1 cellular context compared by ENCODE assay signal in the genomic region with DNA sequence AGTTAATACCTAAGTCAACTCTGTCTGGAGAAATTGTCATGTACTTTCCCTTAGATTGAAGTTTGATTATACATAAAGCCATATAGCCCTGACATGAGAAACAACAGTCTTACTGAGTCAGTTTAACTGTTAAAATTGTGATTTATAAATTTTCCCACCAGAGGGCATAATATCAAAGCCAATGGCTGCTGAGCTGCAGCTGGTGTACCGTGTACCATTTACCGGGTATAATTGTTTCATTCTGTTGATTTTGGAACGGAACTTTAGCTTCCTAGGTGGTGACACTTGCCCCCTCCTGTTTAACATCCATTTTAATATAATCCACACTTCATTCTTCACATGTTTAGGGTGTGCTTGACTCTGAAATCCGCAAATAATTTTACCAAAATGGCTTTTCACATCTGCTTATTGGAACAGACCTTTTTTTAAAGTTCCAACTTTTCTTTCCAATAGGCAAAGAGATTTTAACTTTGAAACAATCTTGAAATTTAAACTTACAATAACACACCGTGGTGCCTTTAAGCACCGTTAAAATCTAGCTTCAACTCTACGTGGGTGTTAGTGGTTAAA.
TF ChIP-seq lines count a peak whose summit lies in the region.

No MANE protein-coding gene starts in this region.

TF ChIP-seq in Ishikawa, 13 proteins besides CTCF, POLR2A, EP300 and RAD21 (continued from another document):
- TF ChIP-seq FOXM1 (IDR thresholded peaks at IDR 0.05; ENCODE audit: borderline replicate concordance, low read depth) (no peak), ZBTB7A (IDR thresholded peaks at IDR 0.05; ENCODE audit: low read depth) (no peak), EGR1 (IDR thresholded peaks at IDR 0.05) (no peak), CREB1 (IDR thresholded peaks at IDR 0.05; ENCODE audit: low read depth) (no peak), TEAD4 (IDR thresholded peaks at IDR 0.05) (no peak), YY1 (IDR thresholded peaks at IDR 0.05; ENCODE audit: low read depth) (no peak), NFIC (IDR thresholded peaks at IDR 0.05) (no peak), CEBPB (IDR thresholded peaks at IDR 0.05) (no peak)
- TF ChIP-seq, protein P1, sequence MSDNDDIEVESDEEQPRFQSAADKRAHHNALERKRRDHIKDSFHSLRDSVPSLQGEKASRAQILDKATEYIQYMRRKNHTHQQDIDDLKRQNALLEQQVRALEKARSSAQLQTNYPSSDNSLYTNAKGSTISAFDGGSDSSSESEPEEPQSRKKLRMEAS (IDR thresholded peaks at IDR 0.05), result no peak
- TF ChIP-seq, protein P2, sequence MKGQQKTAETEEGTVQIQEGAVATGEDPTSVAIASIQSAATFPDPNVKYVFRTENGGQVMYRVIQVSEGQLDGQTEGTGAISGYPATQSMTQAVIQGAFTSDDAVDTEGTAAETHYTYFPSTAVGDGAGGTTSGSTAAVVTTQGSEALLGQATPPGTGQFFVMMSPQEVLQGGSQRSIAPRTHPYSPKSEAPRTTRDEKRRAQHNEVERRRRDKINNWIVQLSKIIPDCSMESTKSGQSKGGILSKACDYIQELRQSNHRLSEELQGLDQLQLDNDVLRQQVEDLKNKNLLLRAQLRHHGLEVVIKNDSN (IDR thresholded peaks at IDR 0.05), result no peak
TF ChIP-seq in Ishikawa: peak in this region for 0.
